In genomic region chr6:54098450-54099044, GRCh38 we compare ENCODE assay signal across 36 cellular contexts. TPM values are rescaled to one million over a fixed set of nuclear protein-coding genes. Genes with fewer than 3 reads are reported as not detected.
"Had no signal": no experiment of that assay in that cellular context is flagged by ENCODE, and none has a peak within 500 bp of the region (broad histone marks: within the 10 kb centered on the region; RNA-seq: fewer than 3 reads in every experiment).

No MANE protein-coding gene starts in this region.

- H3K4me3 ChIP-seq: adrenal gland, ascending aorta, cardiac muscle cell had no signal

- FAIRE-seq: bronchial epithelial cell, TTC549 had no signal

- H3K27ac ChIP-seq: adrenal gland, ascending aorta, cardiac muscle cell, VCaP had no signal

- H3K9me3 ChIP-seq: adrenal gland, ascending aorta had no signal

- H3K27me3 ChIP-seq: adrenal gland, ascending aorta, cardiac muscle cell had no signal

- ATAC-seq: activated CD8-positive, alpha-beta T cell treated with anti-CD3 and anti-CD28 coated beads for 36 hours; activated naive CD4-positive, alpha-beta T cell treated with anti-CD3 and anti-CD28 coated beads, Interleukin-2, amount 50 U/mL, for 72 hours; activated T-cell treated with anti-CD3 and anti-CD28 coated beads, Interleukin-2, amount 50 U/mL, for 4 hours; activated T-cell treated with anti-CD3 and anti-CD28 coated beads, Interleukin-2, amount 50 U/mL, for 72 hours; activated T-helper 17 cell treated with anti-CD3 and anti-CD28 coated beads, Interleukin-2, amount 50 U/mL, for 72 hours had no signal

- DNase-seq: activated B cell treated with CpG ODN at 0.5 μM for 24 hours; activated CD4-positive, alpha-beta memory T cell treated with anti-CD3 and anti-CD28 coated beads for 36 hours; activated CD4-positive, alpha-beta T cell treated with anti-CD3 and anti-CD28 coated beads for 4 hours; activated CD4-positive, alpha-beta T cell treated with anti-CD3 and anti-CD28 coated beads, Interleukin-2, amount 10 ng/mL, durations not matched to agents 24 days and 14 days; activated CD4-positive, alpha-beta T cell treated with anti-CD3 and anti-CD28 coated beads, Interleukin-2, amount 50 U/mL, for 1 hour; activated CD4-positive, alpha-beta T cell treated with anti-CD3 and anti-CD28 coated beads, Interleukin-2, amount 50 U/mL, for 4 hours; activated CD4-positive, CD25-positive, alpha-beta regulatory T cell treated with anti-CD3 and anti-CD28 coated beads, Interleukin-2, amount 50 U/mL, for 72 hours; activated CD8-positive, alpha-beta memory T cell treated with anti-CD3 and anti-CD28 coated beads, Interleukin-2, amount 50 U/mL, for 4 hours; activated CD8-positive, alpha-beta T cell treated with anti-CD3 and anti-CD28 coated beads for 36 hours; activated effector memory CD4-positive, alpha-beta T cell treated with anti-CD3 and anti-CD28 coated beads, Interleukin-2, amount 50 U/mL, for 16 hours; activated gamma-delta T cell treated with Interleukin-2 at 50 U/mL for 16 hours; activated naive CD4-positive, alpha-beta T cell; activated naive CD4-positive, alpha-beta T cell treated with anti-CD3 and anti-CD28 coated beads for 36 hours; activated naive CD4-positive, alpha-beta T cell treated with anti-CD3 and anti-CD28 coated beads, Interleukin-2, amount 50 U/mL, for 16 hours; activated naive CD8-positive, alpha-beta T cell treated with anti-CD3 and anti-CD28 coated beads for 36 hours; activated T-cell treated with anti-CD3 and anti-CD28 coated beads for 4 hours; activated T-cell treated with anti-CD3 and anti-CD28 coated beads, Interleukin-2, amount 50 U/mL, for 1 hour; activated T-cell treated with anti-CD3 and anti-CD28 coated beads, Interleukin-2, amount 50 U/mL, for 4 hours; activated T-cell treated with anti-CD3 and anti-CD28 coated beads, Interleukin-2, amount 50 U/mL, for 72 hours; adrenal gland; amygdala; anterior cingulate cortex; caudate nucleus; cerebellar nuclear complex; T-helper 1 cell; T-helper 2 cell; T-helper 9 cell had no signal

- H3K36me3 ChIP-seq: adrenal gland, ascending aorta, cardiac muscle cell had no signal

- H3K4me1 ChIP-seq: adrenal gland, ascending aorta had no signal

RNA-seq across cellular contexts. Expression of gene MLIP, which starts 12.7 kb away (rescaled TPM):
- total RNA-seq: activated B cell treated with CpG ODN at 0.5 μM for 24 hours; activated CD4-positive, alpha-beta memory T cell treated with anti-CD3 and anti-CD28 coated beads for 36 hours; activated CD4-positive, alpha-beta T cell treated with anti-CD3 and anti-CD28 coated beads, Interleukin-2, amount 10 ng/mL, durations not matched to agents 24 days and 14 days; activated CD8-positive, alpha-beta memory T cell treated with anti-CD3 and anti-CD28 coated beads for 36 hours; activated CD8-positive, alpha-beta T cell treated with anti-CD3 and anti-CD28 coated beads for 36 hours; activated naive CD4-positive, alpha-beta T cell treated with anti-CD3 and anti-CD28 coated beads for 36 hours; activated naive CD4-positive, alpha-beta T cell treated with anti-CD3 and anti-CD28 coated beads, Interleukin-2, amount 50 U/mL, for 72 hours; activated naive CD8-positive, alpha-beta T cell treated with anti-CD3 and anti-CD28 coated beads for 36 hours; activated T-cell treated with anti-CD3 and anti-CD28 coated beads, Interleukin-2, amount 50 U/mL, for 4 hours; activated T-cell treated with anti-CD3 and anti-CD28 coated beads, Interleukin-2, amount 50 U/mL, for 72 hours; activated T-helper 1 cell treated with anti-CD3 and anti-CD28 coated beads, Interleukin-12 subunit alpha, Interleukin-12 subunit beta, Interleukin-2, Interleukin-4 antibody, amounts not matched to agents 30 ng/mL and 10 ng/mL and 1 ng/mL, durations not matched to agents 14 hours and 24 hours and 36 hours; activated T-helper 17 cell treated with anti-CD3 and anti-CD28 coated beads, Interleukin-2, amount 50 U/mL, for 72 hours; ascending aorta had no signal
